1 cellular context compared by ENCODE assay signal in the genomic region with DNA sequence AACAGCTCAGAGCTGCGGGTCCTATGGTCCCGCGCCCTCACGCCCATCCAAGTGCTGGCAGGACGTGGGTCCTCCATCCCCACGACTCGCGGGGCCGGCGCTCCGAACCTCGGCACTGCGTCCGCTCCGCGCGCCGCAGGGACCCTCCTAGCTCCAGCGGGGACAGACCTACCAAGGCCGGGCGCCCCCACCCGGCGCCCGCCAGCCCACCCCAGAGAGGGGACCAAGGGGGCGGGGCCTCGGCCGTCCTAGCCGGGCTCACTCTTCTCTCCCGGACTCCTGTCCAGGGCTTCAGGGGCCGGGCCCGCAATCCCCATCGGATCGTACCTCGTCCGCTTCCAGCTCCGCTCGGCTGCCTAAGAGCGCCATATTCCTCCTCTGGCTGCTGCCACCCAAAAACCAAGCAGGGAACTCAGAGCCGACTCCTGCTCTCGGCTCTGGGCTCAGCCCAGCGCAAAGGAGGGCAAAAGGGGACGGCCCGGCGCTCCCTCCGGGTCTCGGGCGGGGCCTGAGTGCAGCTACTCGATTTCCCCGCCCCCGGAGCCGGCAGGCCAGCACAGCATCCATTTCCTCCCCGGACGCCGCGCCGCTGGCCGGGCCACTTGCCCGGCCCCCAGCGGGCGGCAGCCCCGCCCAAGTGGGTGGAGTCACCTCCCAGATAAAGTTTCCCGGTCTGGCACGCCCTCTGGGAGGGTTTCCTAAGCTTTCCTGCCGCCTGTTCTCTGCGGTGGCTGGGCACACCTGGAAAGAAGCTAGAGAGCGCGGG.
A peak's percentile ranks its signal among the peaks of the same experiment; 100 is the strongest.
TF ChIP-seq lines count a peak whose summit lies in the region.

A gene (minus strand): TSS at position 460 of the 766 bp plus-strand sequence. CDS start 91 bp downstream, at position 369.

TF ChIP-seq in HCT116, 20 proteins besides CTCF, POLR2A, EP300 and RAD21 (continued from another document):
- TF ChIP-seq, protein P1, sequence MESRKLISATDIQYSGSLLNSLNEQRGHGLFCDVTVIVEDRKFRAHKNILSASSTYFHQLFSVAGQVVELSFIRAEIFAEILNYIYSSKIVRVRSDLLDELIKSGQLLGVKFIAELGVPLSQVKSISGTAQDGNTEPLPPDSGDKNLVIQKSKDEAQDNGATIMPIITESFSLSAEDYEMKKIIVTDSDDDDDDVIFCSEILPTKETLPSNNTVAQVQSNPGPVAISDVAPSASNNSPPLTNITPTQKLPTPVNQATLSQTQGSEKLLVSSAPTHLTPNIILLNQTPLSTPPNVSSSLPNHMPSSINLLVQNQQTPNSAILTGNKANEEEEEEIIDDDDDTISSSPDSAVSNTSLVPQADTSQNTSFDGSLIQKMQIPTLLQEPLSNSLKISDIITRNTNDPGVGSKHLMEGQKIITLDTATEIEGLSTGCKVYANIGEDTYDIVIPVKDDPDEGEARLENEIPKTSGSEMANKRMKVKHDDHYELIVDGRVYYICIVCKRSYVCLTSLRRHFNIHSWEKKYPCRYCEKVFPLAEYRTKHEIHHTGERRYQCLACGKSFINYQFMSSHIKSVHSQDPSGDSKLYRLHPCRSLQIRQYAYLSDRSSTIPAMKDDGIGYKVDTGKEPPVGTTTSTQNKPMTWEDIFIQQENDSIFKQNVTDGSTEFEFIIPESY (IDR thresholded peaks at IDR 0.05; ENCODE audit: extremely low read depth, insufficient replicate concordance, low read length), result no peak
- peak; percentile 28 for TF ChIP-seq TCF7L2 (IDR thresholded peaks at IDR 0.05; ENCODE audit: borderline replicate concordance, extremely low read depth, insufficient read depth, insufficient read length)
- TF ChIP-seq YY1 (IDR thresholded peaks at IDR 0.05; ENCODE audit: extremely low read depth, insufficient replicate concordance, low read depth, low read length), result peak; percentile 43
- TF ChIP-seq POLR2AphosphoS5 (IDR thresholded peaks at IDR 0.05; ENCODE audit: low read depth, low read length), result peak; percentile 66
- TF ChIP-seq, protein P2, sequence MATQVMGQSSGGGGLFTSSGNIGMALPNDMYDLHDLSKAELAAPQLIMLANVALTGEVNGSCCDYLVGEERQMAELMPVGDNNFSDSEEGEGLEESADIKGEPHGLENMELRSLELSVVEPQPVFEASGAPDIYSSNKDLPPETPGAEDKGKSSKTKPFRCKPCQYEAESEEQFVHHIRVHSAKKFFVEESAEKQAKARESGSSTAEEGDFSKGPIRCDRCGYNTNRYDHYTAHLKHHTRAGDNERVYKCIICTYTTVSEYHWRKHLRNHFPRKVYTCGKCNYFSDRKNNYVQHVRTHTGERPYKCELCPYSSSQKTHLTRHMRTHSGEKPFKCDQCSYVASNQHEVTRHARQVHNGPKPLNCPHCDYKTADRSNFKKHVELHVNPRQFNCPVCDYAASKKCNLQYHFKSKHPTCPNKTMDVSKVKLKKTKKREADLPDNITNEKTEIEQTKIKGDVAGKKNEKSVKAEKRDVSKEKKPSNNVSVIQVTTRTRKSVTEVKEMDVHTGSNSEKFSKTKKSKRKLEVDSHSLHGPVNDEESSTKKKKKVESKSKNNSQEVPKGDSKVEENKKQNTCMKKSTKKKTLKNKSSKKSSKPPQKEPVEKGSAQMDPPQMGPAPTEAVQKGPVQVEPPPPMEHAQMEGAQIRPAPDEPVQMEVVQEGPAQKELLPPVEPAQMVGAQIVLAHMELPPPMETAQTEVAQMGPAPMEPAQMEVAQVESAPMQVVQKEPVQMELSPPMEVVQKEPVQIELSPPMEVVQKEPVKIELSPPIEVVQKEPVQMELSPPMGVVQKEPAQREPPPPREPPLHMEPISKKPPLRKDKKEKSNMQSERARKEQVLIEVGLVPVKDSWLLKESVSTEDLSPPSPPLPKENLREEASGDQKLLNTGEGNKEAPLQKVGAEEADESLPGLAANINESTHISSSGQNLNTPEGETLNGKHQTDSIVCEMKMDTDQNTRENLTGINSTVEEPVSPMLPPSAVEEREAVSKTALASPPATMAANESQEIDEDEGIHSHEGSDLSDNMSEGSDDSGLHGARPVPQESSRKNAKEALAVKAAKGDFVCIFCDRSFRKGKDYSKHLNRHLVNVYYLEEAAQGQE (IDR thresholded peaks at IDR 0.05; ENCODE audit: low read depth), result no peak
- no peak for TF ChIP-seq FOSL1 (IDR thresholded peaks at IDR 0.05; ENCODE audit: low read depth)
- no peak for TF ChIP-seq SP1 (IDR thresholded peaks at IDR 0.05; ENCODE audit: low read depth)
- no peak for TF ChIP-seq EZH2 (IDR thresholded peaks at IDR 0.05)
- no peak for TF ChIP-seq ELF1 (IDR thresholded peaks at IDR 0.05; ENCODE audit: borderline replicate concordance, low read depth)
- TF ChIP-seq, protein P3, sequence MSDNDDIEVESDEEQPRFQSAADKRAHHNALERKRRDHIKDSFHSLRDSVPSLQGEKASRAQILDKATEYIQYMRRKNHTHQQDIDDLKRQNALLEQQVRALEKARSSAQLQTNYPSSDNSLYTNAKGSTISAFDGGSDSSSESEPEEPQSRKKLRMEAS (IDR thresholded peaks at IDR 0.05), result peak; percentile 73
- TF ChIP-seq EZH2phosphoT487 (IDR thresholded peaks at IDR 0.05; ENCODE audit: borderline replicate concordance), result no peak
